1 cellular context compared by ENCODE assay signal in genomic region chr3:98800401-98800800, GRCh38.
TF ChIP-seq lines count a peak whose summit lies in the region.

No MANE protein-coding gene starts in this region.

TF ChIP-seq in SK-N-SH, 30 proteins besides CTCF, POLR2A, EP300 and RAD21 (continued from another document):
- TF ChIP-seq IRF3 (IDR thresholded peaks at IDR 0.05; ENCODE audit: low read depth, low read length): no peak
- no peak for TF ChIP-seq ZBTB33 (IDR thresholded peaks at IDR 0.05; ENCODE audit: borderline replicate concordance, low read depth)
- no peak for TF ChIP-seq RFX5 (IDR thresholded peaks at IDR 0.05; ENCODE audit: low read length)
- no peak for TF ChIP-seq RXRA (IDR thresholded peaks at IDR 0.05; ENCODE audit: borderline replicate concordance, low read depth)
- TF ChIP-seq SIN3A (IDR thresholded peaks at IDR 0.05; ENCODE audit: borderline replicate concordance, low read depth, low read length): no peak
- TF ChIP-seq USF2 (IDR thresholded peaks at IDR 0.05; ENCODE audit: borderline replicate concordance, low read depth, low read length): no peak
- TF ChIP-seq CHD2 (IDR thresholded peaks at IDR 0.05; ENCODE audit: low read length, partially characterized antibody): no peak
- no peak for TF ChIP-seq SMC3 (IDR thresholded peaks at IDR 0.05; ENCODE audit: low read depth, low read length)
- TF ChIP-seq FOSL2 (IDR thresholded peaks at IDR 0.05; ENCODE audit: borderline replicate concordance, low read depth): no peak
- no peak for TF ChIP-seq FOXM1 (IDR thresholded peaks at IDR 0.05; ENCODE audit: low read depth)
- TF ChIP-seq TEAD4 (IDR thresholded peaks at IDR 0.05; ENCODE audit: borderline replicate concordance, insufficient read depth): no peak
- no peak for TF ChIP-seq FOXJ3 (CRISPR knock-in tag; IDR thresholded peaks at IDR 0.05)
- TF ChIP-seq PBX3 (IDR thresholded peaks at IDR 0.05): no peak
